1 cellular context compared by ENCODE assay signal in genomic region chr7:135170223-135170997, GRCh38.
TF ChIP-seq lines count a peak whose summit lies in the region.

CYREN (minus strand) TSS chr7:135170707; CDS start chr7:135168922, 1,785 bp downstream.

TF ChIP-seq in HEK293, 187 proteins besides CTCF, POLR2A, EP300 and RAD21 (continued from another document):
- TF ChIP-seq PRDM6 (tag by site-specific recombination; IDR thresholded peaks at IDR 0.05) (no peak), ZSCAN30 (tag by site-specific recombination; IDR thresholded peaks at IDR 0.05) (peak; percentile 90), ZNF529 (tag by site-specific recombination; IDR thresholded peaks at IDR 0.05; ENCODE audit: insufficient replicate concordance) (no peak), ZBTB11 (tag by site-specific recombination; conservative IDR thresholded peaks at IDR 0.05; ENCODE audit: low read depth) (peak; percentile 99), ZBTB17 (tag by site-specific recombination; IDR thresholded peaks at IDR 0.05) (peak; percentile 37; the same call in 1 of the 2 replicates), ZNF335 (tag by site-specific recombination; conservative IDR thresholded peaks at IDR 0.05) (peak; percentile 89), ZNF561 (tag by site-specific recombination; IDR thresholded peaks at IDR 0.05; ENCODE audit: borderline replicate concordance) (peak; percentile 96), ZBTB1 (tag by site-specific recombination; IDR thresholded peaks at IDR 0.05) (no peak), ZNF514 (tag by site-specific recombination; IDR thresholded peaks at IDR 0.05) (no peak), ZNF398 (tag by site-specific recombination; IDR thresholded peaks at IDR 0.05) (no peak; the same call in 1 of the 2 replicates), ZBTB10 (tag by site-specific recombination; IDR thresholded peaks at IDR 0.05) (peak; percentile 77), ZNF600 (tag by site-specific recombination; IDR thresholded peaks at IDR 0.05) (peak; percentile 14), ZNF449 (tag by site-specific recombination; IDR thresholded peaks at IDR 0.05) (0 out of 2 replicates have a peak, but pooled peaks have one; percentile 41), ZFP41 (tag by site-specific recombination; IDR thresholded peaks at IDR 0.05; ENCODE audit: borderline replicate concordance) (no peak), ZNF350 (tag by site-specific recombination; IDR thresholded peaks at IDR 0.05) (no peak), PBX3 (CRISPR knock-in tag; IDR thresholded peaks at IDR 0.05) (no peak), ZNF184 (tag by site-specific recombination; IDR thresholded peaks at IDR 0.05) (no peak), ZNF292 (tag by site-specific recombination; IDR thresholded peaks at IDR 0.05; ENCODE audit: borderline replicate concordance, low read depth) (no peak), ZNF560 (tag by site-specific recombination; IDR thresholded peaks at IDR 0.05; ENCODE audit: borderline replicate concordance) (no peak), ZNF626 (tag by site-specific recombination; IDR thresholded peaks at IDR 0.05) (no peak), ZFP37 (tag by site-specific recombination; IDR thresholded peaks at IDR 0.05) (peak; percentile 63; the same call in 1 of the 2 replicates), GLIS1 (tag by site-specific recombination; IDR thresholded peaks at IDR 0.05) (peak; percentile 77), ZNF558 (tag by site-specific recombination; IDR thresholded peaks at IDR 0.05) (no peak), ZSCAN4 (tag by site-specific recombination; IDR thresholded peaks at IDR 0.05) (0 out of 2 replicates have a peak, but pooled peaks have one; percentile 12), ELK4 (IDR thresholded peaks at IDR 0.05; ENCODE audit: borderline replicate concordance, low read depth, low read length) (no peak; the same call in 1 of the 2 replicates), ZNF776 (tag by site-specific recombination; IDR thresholded peaks at IDR 0.05; ENCODE audit: borderline replicate concordance) (no peak), ZNF146 (tag by site-specific recombination; IDR thresholded peaks at IDR 0.05) (no peak; the same call in 1 of the 2 replicates), INSM2 (tag by site-specific recombination; IDR thresholded peaks at IDR 0.05) (peak; percentile 46; the same call in 1 of the 2 replicates), ZNF792 (tag by site-specific recombination; IDR thresholded peaks at IDR 0.05) (peak; percentile 52; the same call in 1 of the 2 replicates), ZNF248 (tag by site-specific recombination; IDR thresholded peaks at IDR 0.05) (no peak), ZNF791 (tag by site-specific recombination; IDR thresholded peaks at IDR 0.05) (no peak), ZNF148 (tag by site-specific recombination; IDR thresholded peaks at IDR 0.05; ENCODE audit: borderline replicate concordance) (no peak), ZBTB8A (tag by site-specific recombination; IDR thresholded peaks at IDR 0.05) (peak; percentile 91), ZIC2 (tag by site-specific recombination; IDR thresholded peaks at IDR 0.05) (peak; percentile 94), BCL11B (tag by site-specific recombination; IDR thresholded peaks at IDR 0.05; ENCODE audit: low read depth) (no peak)
TF ChIP-seq in HEK293: peak in this region for 67.
